9 cellular contexts compared by ENCODE assay signal in genomic region chr2:148874868-148875341, GRCh38. TPM values are rescaled to one million over a fixed set of nuclear protein-coding genes. Genes with fewer than 3 reads are reported as not detected.
DNase-seq lines count a peak whose midpoint lies in the region; ATAC-seq, FAIRE-seq and TF ChIP-seq lines count a peak whose summit lies in the region.
"Had no signal": no experiment of that assay in that cellular context is flagged by ENCODE, and none has a peak within 500 bp of the region (broad histone marks: within the 10 kb centered on the region; RNA-seq: fewer than 3 reads in every experiment).

Gene KIF5C, plus strand, starts transcription at chr2:148875227. Its CDS starts 391 bp downstream, at chr2:148875618.

- no peak for TF ChIP-seq EP300 in stomach (IDR thresholded peaks at IDR 0.05)

- H3K36me3 Mint-ChIP-seq in neural crest cell (ENCODE audit: low read depth): peaks cover 6% of the 10 kb centered on the region

- peak within 1 kb of the TSS; percentile 58 for H3K9ac ChIP-seq in HUES48 (ENCODE audit: low read depth, low read length)

- intact Hi-C loops in stomach (cut with DNase I; ENCODE audit: low total_unique reads): no loop called here

- no peak for TF ChIP-seq CTCF in neural crest cell (conservative IDR thresholded peaks at IDR 0.05)
- TF ChIP-seq CTCF in stomach (IDR thresholded peaks at IDR 0.05): no peak

- H3K4me3 Mint-ChIP-seq in neural crest cell: peak within 1 kb of the TSS; percentile 97

- peak; percentile 90 for DNase-seq in COR-L47 (lab: John Stamatoyannopoulos, UW)
- DNase-seq in RCC 7860 (ENCODE audit: low spot score): peak; percentile 34
- DNase-seq in activated effector memory CD4-positive, alpha-beta T cell treated with Interleukin-2 at 50 U/mL for 16 hours: peak; percentile 83
- peak; percentile 55 for DNase-seq in fibroblast of the conjunctiva (ENCODE audit: low read depth)
- DNase-seq in neural crest cell (ENCODE audit: low read depth, low spot score): peak; percentile 83
- peak; percentile 83 for DNase-seq in stomach

- no peaks in the 10 kb centered on the region for H3K9me3 Mint-ChIP-seq in neural crest cell

- WGBS in stomach, 5 donors: 0 to 2% (median 1%) methylated on average over 14 to 39 of the region's 39 CpGs

- H3K27ac ChIP-seq in HUES48 (ENCODE audit: low read depth, low read length) (peak within 1 kb of the TSS; percentile 82), stomach (peak within 1 kb of the TSS in 2 of 5 donors; percentile 27 to 59)

- H3K27ac Mint-ChIP-seq in neural crest cell (ENCODE audit: unreplicated experiment): peak within 1 kb of the TSS; percentile 96

- peaks cover 25% of the 10 kb centered on the region for H3K27me3 Mint-ChIP-seq in neural crest cell (ENCODE audit: low read depth)

- FAIRE-seq in RCC 7860 (lab: Jason Lieb, UNC): no peak
- FAIRE-seq: islet of Langerhans had no signal

- no peak for TF ChIP-seq POLR2A in stomach (IDR thresholded peaks at IDR 0.05)

- peaks cover 16% of the 10 kb centered on the region for H3K27me3 ChIP-seq in HUES48 (ENCODE audit: control insufficient read depth, insufficient read depth, low read length)
- H3K27me3 ChIP-seq in stomach: peaks cover 0 to 77% (median 39%) of the 10 kb centered on the region in 3 donors

- no peaks in the 10 kb centered on the region; the same call in 1 of the 2 replicates for H3K9me3 ChIP-seq in HUES48 (ENCODE audit: control insufficient read depth, insufficient read depth, low read length)
- peaks cover 0 to under 1% (median 0%) of the 10 kb centered on the region in 4 donors for H3K9me3 ChIP-seq in stomach

- ATAC-seq in GM21447 (IDR thresholded peaks at IDR 0.05; ENCODE audit: unreplicated experiment): peak; percentile 96

- H3K4me3 ChIP-seq in HUES48 (ENCODE audit: low read depth, low read length) (peak within 1 kb of the TSS; percentile 77), stomach (peak within 1 kb of the TSS; percentile 45 to 66 (median 56))

- H3K36me3 ChIP-seq in HUES48 (ENCODE audit: control insufficient read depth, insufficient read depth, low read length) (no peaks in the 10 kb centered on the region), stomach (no peaks in the 10 kb centered on the region)

- peaks cover 9% of the 10 kb centered on the region; the same call in 1 of the 2 replicates for H3K4me1 ChIP-seq in HUES48 (ENCODE audit: control insufficient read depth, insufficient read depth, low read length)
- H3K4me1 ChIP-seq in stomach: peaks cover 24 to 30% (median 27%) of the 10 kb centered on the region in 4 donors

- H3K4me1 Mint-ChIP-seq in neural crest cell: peaks cover 20% of the 10 kb centered on the region

RNA-seq across cellular contexts. Expression of gene KIF5C, which starts in this region (rescaled TPM):
- total RNA-seq in neural crest cell (63.3 and 66.7 TPM in 2 replicates), stomach (10 to 100 TPM in 2 of 5 donors, 1 to 10 TPM in 2, under 1 TPM in 1; under 0.01 to 14.7 (median 4.3) TPM)
- 1 to 10 TPM in 2 of 3 donors, under 1 TPM in 1; 0.93 to 2.4 (median 1.1) TPM for polyA plus RNA-seq in stomach

Comparison
In these comparisons a context has a peak if more than half of its experiments do, and no peak if none do; other contexts are left out.
1. DNase-seq: peak in every context shown above with its lines; median percentile 90 in COR-L47; 83 in activated effector memory CD4-positive, alpha-beta T cell treated with Interleukin-2 at 50 U/mL for 16 hours; 83 in neural crest cell; 83 in stomach; 55 in fibroblast of the conjunctiva; 34 in RCC 7860.